ENCODE assay signal across 1 cellular context in the genomic region with DNA sequence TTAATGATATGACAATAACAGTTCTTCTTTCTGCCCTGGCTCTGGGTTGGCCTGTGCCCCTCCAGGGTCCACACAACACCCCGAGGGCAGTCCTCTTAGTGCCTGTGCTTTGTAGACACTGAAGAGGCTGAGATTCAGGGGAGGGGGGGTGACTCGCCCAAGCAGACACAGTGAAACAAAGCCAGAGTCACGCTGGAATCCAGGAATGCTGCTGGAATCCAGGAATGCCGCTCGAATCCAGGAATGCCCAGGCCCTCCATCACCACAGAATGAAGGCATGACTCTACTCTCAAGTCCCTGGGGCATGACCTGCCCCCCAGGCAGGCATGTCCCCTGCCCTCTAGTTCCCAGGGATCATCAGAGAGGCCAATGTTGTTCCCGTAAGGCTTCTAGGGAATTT.
TF ChIP-seq lines count a peak whose summit lies in the region.

No MANE protein-coding gene starts in this region.

TF ChIP-seq in SK-N-SH, 30 proteins besides CTCF, POLR2A, EP300 and RAD21 (continued from another document):
- TF ChIP-seq USF1 (IDR thresholded peaks at IDR 0.05; ENCODE audit: borderline replicate concordance, low read depth) (no peak), MAX (IDR thresholded peaks at IDR 0.05; ENCODE audit: low read depth) (no peak), TCF12 (IDR thresholded peaks at IDR 0.05) (no peak), NFIC (IDR thresholded peaks at IDR 0.05; ENCODE audit: borderline replicate concordance) (no peak)
